In genomic region chr16:69520413-69520799, GRCh38 we compare ENCODE assay signal across 23 cellular contexts. TPM values are rescaled to one million over a fixed set of nuclear protein-coding genes. Genes with fewer than 3 reads are reported as not detected.
DNase-seq lines count a peak whose midpoint lies in the region; ATAC-seq, FAIRE-seq and TF ChIP-seq lines count a peak whose summit lies in the region.
"Had no signal": no experiment of that assay in that cellular context is flagged by ENCODE, and none has a peak within 500 bp of the region (broad histone marks: within the 10 kb centered on the region; RNA-seq: fewer than 3 reads in every experiment).

No MANE protein-coding gene starts in this region.

- H3K4me2 ChIP-seq in GM23248 (ENCODE audit: unreplicated experiment) (no peak overlapping the region), K562 (ENCODE audit: insufficient read depth, low read length) (no peak overlapping the region)

- no peaks in the 10 kb centered on the region for H3K27me3 ChIP-seq in GM23248 (replicated peaks; ENCODE audit: insufficient read depth)
- H3K27me3 ChIP-seq in K562 (ENCODE audit: control insufficient read depth in 2 of 2, insufficient read depth in 2 of 2, low read length in 2 of 2): no peaks in the 10 kb centered on the region
- H3K27me3 ChIP-seq: adrenal gland, BE2C, heart left ventricle, vagina had no signal

- ATAC-seq in activated CD8-positive, alpha-beta memory T cell treated with anti-CD3 and anti-CD28 coated beads, Interleukin-2, amount 10 ng/mL, durations not matched to agents 7 days and 5 days: no peak
- no peak for ATAC-seq in K562
- ATAC-seq: heart left ventricle had no signal

- H3K27ac ChIP-seq in GM23248 (no peak overlapping the region), K562 (ENCODE audit: extremely low read depth, low read depth, low read length) (no peak overlapping the region)
- H3K27ac ChIP-seq: adrenal gland, heart left ventricle, SK-N-MC, vagina had no signal

- H4K20me1 ChIP-seq in GM23248 (ENCODE audit: insufficient read depth) (no peaks in the 10 kb centered on the region), K562 (replicated peaks; ENCODE audit: control insufficient read depth, insufficient read depth, low read length) (no peaks in the 10 kb centered on the region)

- no peaks in the 10 kb centered on the region for H3K9me2 ChIP-seq in GM23248 (ENCODE audit: insufficient read depth)

- H3K9me3 Mint-ChIP-seq in activated CD8-positive, alpha-beta memory T cell treated with anti-CD3 and anti-CD28 coated beads, Interleukin-2, amount 10 ng/mL, durations not matched to agents 7 days and 5 days (ENCODE audit: low read depth): no peaks in the 10 kb centered on the region
- H3K9me3 Mint-ChIP-seq in activated CD4-positive, alpha-beta memory T cell treated with anti-CD3 and anti-CD28 coated beads for 36 hours: no peaks in the 10 kb centered on the region

- peak overlapping the region; percentile 84 for H3K27ac Mint-ChIP-seq in activated CD8-positive, alpha-beta memory T cell treated with anti-CD3 and anti-CD28 coated beads, Interleukin-2, amount 10 ng/mL, durations not matched to agents 7 days and 5 days
- H3K27ac Mint-ChIP-seq in activated CD4-positive, alpha-beta memory T cell treated with anti-CD3 and anti-CD28 coated beads for 36 hours: peak overlapping the region; percentile 79
- H3K27ac Mint-ChIP-seq: memory B cell had no signal

- DNase-seq in activated CD8-positive, alpha-beta memory T cell treated with anti-CD3 and anti-CD28 coated beads, Interleukin-2, amount 10 ng/mL, durations not matched to agents 7 days and 5 days: no peak
- no peak for DNase-seq in activated CD8-positive, alpha-beta memory T cell treated with anti-CD3 and anti-CD28 coated beads for 24 hours
- no peak for DNase-seq in GM23248
- no peak for DNase-seq in activated CD4-positive, alpha-beta memory T cell treated with anti-CD3 and anti-CD28 coated beads for 36 hours
- DNase-seq in K562 (ENCODE audit: extremely low read depth in 1 of 4, low spot score in 3 of 4): no peak
- DNase-seq in amniotic stem cell (lab: John Stamatoyannopoulos, UW): no peak
- DNase-seq in NCI-H1930 (lab: John Stamatoyannopoulos, UW): no peak
- no peak for DNase-seq in DMS79 (lab: John Stamatoyannopoulos, UW)
- DNase-seq: activated T-cell treated with anti-CD3 and anti-CD28 coated beads, Interleukin-2, amount 50 U/mL, for 1 hour; adrenal gland; BE2C; COR-L47; DND-41; effector memory CD4-positive, alpha-beta T cell; heart left ventricle; KG1; NCI-H524 treated with DMSO at 0.1 percent for 48 hours; RPMI8226 had no signal

- H2AFZ ChIP-seq in GM23248 (peak overlapping the region; percentile 68), K562 (ENCODE audit: low read depth, low read length) (no peak overlapping the region)

- TF ChIP-seq EP300 in K562 (IDR thresholded peaks at IDR 0.05; ENCODE audit: low read length): no peak

- no peaks in the 10 kb centered on the region for H3K27me3 Mint-ChIP-seq in activated CD8-positive, alpha-beta memory T cell treated with anti-CD3 and anti-CD28 coated beads, Interleukin-2, amount 10 ng/mL, durations not matched to agents 7 days and 5 days
- no peaks in the 10 kb centered on the region for H3K27me3 Mint-ChIP-seq in activated CD4-positive, alpha-beta memory T cell treated with anti-CD3 and anti-CD28 coated beads for 36 hours
- H3K27me3 Mint-ChIP-seq: memory B cell had no signal

- intact Hi-C loops in activated CD4-positive, alpha-beta memory T cell treated with anti-CD3 and anti-CD28 coated beads for 36 hours (cut with micrococcal nuclease): no loop called here
- intact Hi-C loops in K562 (cut with micrococcal nuclease): no loop called here

- 0 out of 2 replicates have a peak overlapping the region, but pooled peaks have one; percentile 33 for H3K9ac ChIP-seq in GM23248
- H3K9ac ChIP-seq in K562 (ENCODE audit: insufficient read depth in 1 of 2, low read depth in 2 of 2, low read length in 2 of 2): no peak overlapping the region

- H3K4me1 Mint-ChIP-seq in activated CD8-positive, alpha-beta memory T cell treated with anti-CD3 and anti-CD28 coated beads, Interleukin-2, amount 10 ng/mL, durations not matched to agents 7 days and 5 days: peaks cover 25% of the 10 kb centered on the region
- H3K4me1 Mint-ChIP-seq in activated CD4-positive, alpha-beta memory T cell treated with anti-CD3 and anti-CD28 coated beads for 36 hours (ENCODE audit: low read depth): peaks cover 19% of the 10 kb centered on the region
- H3K4me1 Mint-ChIP-seq: memory B cell had no signal

- TF ChIP-seq RAD21 in K562 (CRISPR knock-in tag; conservative IDR thresholded peaks at IDR 0.05 in 1 of 2, IDR thresholded peaks at IDR 0.05 in 1 of 2): no peak

- in situ Hi-C loops in GM23248 (cut with MboI): no loop called here
- in situ Hi-C loops in K562 (cut with MboI): no loop called here

- TF ChIP-seq CTCF in K562 (IDR thresholded peaks at IDR 0.05 in 2 of 3, conservative IDR thresholded peaks at IDR 0.05 in 1 of 3; ENCODE audit: insufficient read depth in 2 of 3, low read depth in 1 of 3, low read length in 3 of 3): no peak

- no peaks in the 10 kb centered on the region for H3K9me1 ChIP-seq in K562 (ENCODE audit: control insufficient read depth, insufficient read depth, low read length)

- H3K4me3 Mint-ChIP-seq in activated CD8-positive, alpha-beta memory T cell treated with anti-CD3 and anti-CD28 coated beads, Interleukin-2, amount 10 ng/mL, durations not matched to agents 7 days and 5 days: no peak overlapping the region
- no peak overlapping the region for H3K4me3 Mint-ChIP-seq in activated CD4-positive, alpha-beta memory T cell treated with anti-CD3 and anti-CD28 coated beads for 36 hours
- H3K4me3 Mint-ChIP-seq: memory B cell had no signal

- POLR2A ChIA-PET in activated CD4-positive, alpha-beta memory T cell treated with anti-CD3 and anti-CD28 coated beads for 36 hours (lab: Charles Lee): interaction anchor here (0.8 to 2.0 kb wide), 4 partner anchors 10 to 55 kb away, joined by 3 to 17 read pairs (median 4); partner anchors contain the start of gene NFAT5
- POLR2A ChIA-PET in K562 (lab: Yijun Ruan, JAX): interaction anchor here (0.7 to 1.9 kb wide), 4 partner anchors 9 to 47 kb away, joined by 3 to 9 read pairs (median 5); no protein-coding TSS in a partner anchor

- no peak for TF ChIP-seq POLR2A in K562 (conservative IDR thresholded peaks at IDR 0.05)

- H3K4me3 ChIP-seq in GM23248 (no peak overlapping the region), K562 (no peak overlapping the region)
- H3K4me3 ChIP-seq: adrenal gland, heart left ventricle, SK-N-MC, vagina had no signal

- no peaks in the 10 kb centered on the region for H3K9me3 ChIP-seq in GM23248 (ENCODE audit: low read depth)
- peaks cover 3% of the 10 kb centered on the region; the same call in 1 of the 2 replicates for H3K9me3 ChIP-seq in K562 (replicated peaks; ENCODE audit: control insufficient read depth, insufficient read depth, low read depth, low read length)
- H3K9me3 ChIP-seq: adrenal gland, BE2C, vagina had no signal

- H3K36me3 ChIP-seq in GM23248 (ENCODE audit: low read depth): no peaks in the 10 kb centered on the region
- H3K36me3 ChIP-seq in K562 (ENCODE audit: control insufficient read depth, insufficient read depth, low read length): no peaks in the 10 kb centered on the region
- H3K36me3 ChIP-seq: adrenal gland, BE2C, heart left ventricle, vagina had no signal

- H3K4me1 ChIP-seq in GM23248 (ENCODE audit: insufficient read depth): peaks cover 12% of the 10 kb centered on the region
- no peaks in the 10 kb centered on the region; a peak in 2 of 5 replicates for H3K4me1 ChIP-seq in K562 (replicated peaks in 1 of 2; ENCODE audit: control insufficient read depth in 2 of 2, insufficient read depth in 2 of 2, low read length in 2 of 2)
- H3K4me1 ChIP-seq: adrenal gland, heart left ventricle, vagina had no signal

- H3K36me3 Mint-ChIP-seq in activated CD8-positive, alpha-beta memory T cell treated with anti-CD3 and anti-CD28 coated beads, Interleukin-2, amount 10 ng/mL, durations not matched to agents 7 days and 5 days: peaks cover 4% of the 10 kb centered on the region
- H3K36me3 Mint-ChIP-seq in activated CD4-positive, alpha-beta memory T cell treated with anti-CD3 and anti-CD28 coated beads for 36 hours: no peaks in the 10 kb centered on the region
- H3K36me3 Mint-ChIP-seq: memory B cell had no signal

- FAIRE-seq in K562 (lab: Jason Lieb, UNC): no peak
- FAIRE-seq: colon, H1 had no signal

- no peaks in the 10 kb centered on the region for H3K79me2 ChIP-seq in GM23248 (ENCODE audit: insufficient read depth)
- no peaks in the 10 kb centered on the region for H3K79me2 ChIP-seq in K562 (ENCODE audit: control insufficient read depth, insufficient read depth, low read length)

- no peaks in the 10 kb centered on the region for H3F3A ChIP-seq in GM23248 (ENCODE audit: insufficient read depth)

- CTCF ChIA-PET in activated CD8-positive, alpha-beta memory T cell treated with anti-CD3 and anti-CD28 coated beads, Interleukin-2, amount 10 ng/mL, durations not matched to agents 7 days and 5 days (lab: Charles Lee): interaction anchor here (1.2 to 1.4 kb wide), 3 partner anchors 10 to 124 kb away, joined by 4 to 5 read pairs (median 5); no protein-coding TSS in a partner anchor
- CTCF ChIA-PET in activated CD4-positive, alpha-beta memory T cell treated with anti-CD3 and anti-CD28 coated beads for 36 hours (lab: Charles Lee): interaction anchor here (0.6 to 1.4 kb wide), 3 partner anchors 10 to 47 kb away, joined by 3 to 6 read pairs (median 4); no protein-coding TSS in a partner anchor
- CTCF ChIA-PET in K562 (lab: Yijun Ruan, JAX; ENCODE audit: low intra/inter-chr PET ratio): no interaction called here

- BruUV-seq in K562 (replicated peaks; lab: Mats Ljungman, UMichigan): no TSS peak

- 95 to 98% methylated on average over 4 of the region's 4 CpGs for WGBS in GM23248 (ENCODE audit: low coverage in 1 of 2, low lambda C conversion rate in 2 of 2, missing lambda C conversion rate in 2 of 2), 2 experiments
- 71% methylated on average over 4 of the region's 4 CpGs for WGBS in K562 (ENCODE audit: insufficient coverage, low coverage, missing lambda C conversion rate)

RNA-seq across cellular contexts. Expression of gene NFAT5, which starts 45.4 kb away (rescaled TPM):
- total RNA-seq in activated CD8-positive, alpha-beta memory T cell treated with anti-CD3 and anti-CD28 coated beads, Interleukin-2, amount 10 ng/mL, durations not matched to agents 7 days and 5 days: 10 to 100 TPM; 28.7 to 36.8 TPM
- 9.8 and 16.2 TPM in 2 replicates for total RNA-seq in GM23248 (2014; rRNA removed; shearing (Covaris generic))
- polyA plus RNA-seq in GM23248 (2016; fragmentation: Nextera tagmentation; extraction: Ambion mirVana) (7.1 and 8.0 TPM in 2 replicates), K562 (2011; rRNA removed) (20.5 and 20.7 TPM in 2 replicates), K562 (2014; fragmentation: Illumina TruSeq; extraction: Trizol) (12.2 and 13.4 TPM in 2 replicates), K562 (2014; fragmentation: Nextera tagmentation; extraction: Ambion mirVana) (1 to 10 TPM in 1 of 2 experiments, under 1 TPM in 1; 0.78 to 1.6 TPM), K562 (2014; rRNA removed) (8.6 and 8.8 TPM in 2 replicates)
- 10 to 100 TPM; 28.2 to 32.7 TPM for total RNA-seq in activated CD4-positive, alpha-beta memory T cell treated with anti-CD3 and anti-CD28 coated beads for 36 hours
- 50.5 and 147 TPM in 2 replicates for total RNA-seq in K562 (2011; cell fraction: chromatin; rRNA removed; ENCODE audit: low replicate concordance)
- total RNA-seq in K562 (2011; cell fraction: nucleolus; rRNA removed): 18.5 and 31.5 TPM in 2 replicates
- total RNA-seq in K562 (2011; cell fraction: nucleoplasm; rRNA removed): 46.2 and 74.0 TPM in 2 replicates
- total RNA-seq in K562 (2014; rRNA removed) (4.3 and 6.9 TPM in 2 replicates), K562 (2014; rRNA removed; fragmentation: Illumina TruSeq; extraction: Trizol) (11.1 and 12.4 TPM in 2 replicates), K562 (2015; rRNA removed; fragmentation: Illumina TruSeq; extraction: Trizol) (15.2 and 15.3 TPM in 2 replicates), K562 (2021) (15.1 and 17.3 TPM in 2 replicates)
- 7.0 and 8.9 TPM in 2 replicates for polyA plus RNA-seq in K562 (2011; cell fraction: cytosol; rRNA removed)
- polyA plus RNA-seq in K562 (2011; cell fraction: nucleus; rRNA removed): 21.7 and 33.1 TPM in 2 replicates
- 4.5 and 4.7 TPM in 2 replicates for polyA plus RNA-seq in K562 (2012)
- 66.5 and 69.2 TPM in 2 replicates for polyA minus RNA-seq in K562 (2011; rRNA and poly(A)+ RNA removed)
- polyA minus RNA-seq in K562 (2011; cell fraction: cytosol; rRNA and poly(A)+ RNA removed): 20.5 and 22.2 TPM in 2 replicates
- polyA minus RNA-seq in K562 (2011; cell fraction: nucleus; rRNA and poly(A)+ RNA removed): 21.0 and 32.2 TPM in 2 replicates
